In the genomic region with DNA sequence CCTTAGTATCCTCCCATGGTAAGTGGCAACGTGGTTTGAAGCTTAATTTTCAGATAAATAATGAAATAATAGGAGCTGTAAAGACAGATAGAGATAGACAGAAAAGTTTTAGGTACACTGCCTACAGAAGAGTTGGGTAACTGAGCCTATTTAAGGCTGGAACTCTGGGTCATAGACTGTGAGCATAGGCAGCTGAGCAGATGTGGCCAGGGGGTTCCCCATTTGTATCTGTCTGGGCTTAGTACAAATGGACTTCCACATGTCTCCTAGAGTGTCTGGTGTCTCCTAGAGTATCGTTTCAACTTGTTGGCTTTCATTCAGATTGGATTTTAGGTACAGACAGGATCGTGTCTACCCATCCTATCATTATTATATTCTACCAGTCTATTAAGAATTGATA, we compare ENCODE assay signal across 25 cellular contexts.
DNase-seq lines count a peak whose midpoint lies in the region; ATAC-seq and TF ChIP-seq lines count a peak whose summit lies in the region.
"Had no signal": no experiment of that assay in that cellular context is flagged by ENCODE, and none has a peak within 500 bp of the region (broad histone marks: within the 10 kb centered on the region; RNA-seq: fewer than 3 reads in every experiment).

No MANE protein-coding gene starts in this region.

- H3K27me3 Mint-ChIP-seq in activated B cell treated with CpG ODN at 0.5 μM for 24 hours (no peaks in the 10 kb centered on the region), memory B cell (peaks cover 3% of the 10 kb centered on the region)
- H3K27me3 Mint-ChIP-seq: CD4-positive, alpha-beta memory T cell; CD4-positive, CD25-positive, alpha-beta regulatory T cell; CD8-positive, alpha-beta memory T cell had no signal

- H2AFZ ChIP-seq in OCI-LY3 (ENCODE audit: low read depth, low read length) = peak overlapping the region; percentile 13; the same call in 1 of the 2 replicates

- H3K4me3 Mint-ChIP-seq in activated B cell treated with CpG ODN at 0.5 μM for 24 hours = no peak overlapping the region
- no peak overlapping the region for H3K4me3 Mint-ChIP-seq in memory B cell
- H3K4me3 Mint-ChIP-seq: CD14-positive monocyte; CD4-positive, alpha-beta memory T cell; CD4-positive, CD25-positive, alpha-beta regulatory T cell; CD8-positive, alpha-beta memory T cell had no signal

- no peak overlapping the region for H3K27ac Mint-ChIP-seq in activated B cell treated with CpG ODN at 0.5 μM for 24 hours
- no peak overlapping the region for H3K27ac Mint-ChIP-seq in memory B cell
- H3K27ac Mint-ChIP-seq: CD14-positive monocyte; CD4-positive, alpha-beta memory T cell; CD4-positive, CD25-positive, alpha-beta regulatory T cell; CD8-positive, alpha-beta memory T cell had no signal

- H3K9me3 ChIP-seq in OCI-LY3 (ENCODE audit: insufficient read depth, low read length) = no peaks in the 10 kb centered on the region
- H3K9me3 ChIP-seq: BE2C had no signal

- H3K9me3 Mint-ChIP-seq in activated B cell treated with CpG ODN at 0.5 μM for 24 hours (peaks cover 3% of the 10 kb centered on the region), memory B cell (peaks cover 10% of the 10 kb centered on the region)

- H3K36me3 Mint-ChIP-seq in activated B cell treated with CpG ODN at 0.5 μM for 24 hours (ENCODE audit: low read depth) (no peaks in the 10 kb centered on the region), memory B cell (peaks cover 3% of the 10 kb centered on the region)
- H3K36me3 Mint-ChIP-seq: CD14-positive monocyte; CD4-positive, alpha-beta memory T cell; CD4-positive, CD25-positive, alpha-beta regulatory T cell had no signal

- H4K20me1 ChIP-seq in OCI-LY3 (ENCODE audit: insufficient read depth, low read length) = no peaks in the 10 kb centered on the region
- H4K20me1 ChIP-seq: BLaER1 had no signal

- H3K27ac ChIP-seq in OCI-LY3 (ENCODE audit: low read length) = no peak overlapping the region
- H3K27ac ChIP-seq: BLaER1 had no signal

- no peak overlapping the region; the same call in 1 of the 2 replicates for H3K9ac ChIP-seq in OCI-LY3 (ENCODE audit: low read length)
- H3K9ac ChIP-seq: BLaER1 had no signal

- ATAC-seq in activated B cell treated with CpG ODN at 0.5 μM for 24 hours (ENCODE audit: low read depth) (peak; percentile 40), memory B cell (ENCODE audit: low read depth) (peak; percentile 78), GM21360 (IDR thresholded peaks at IDR 0.05; ENCODE audit: unreplicated experiment) (no peak)
- ATAC-seq: GM12878 had no signal

- H3K4me1 ChIP-seq in OCI-LY3 (ENCODE audit: low read length) = peaks cover 20% of the 10 kb centered on the region
- H3K4me1 ChIP-seq: BE2C, BLaER1 had no signal

- no peak overlapping the region for H3K4me3 ChIP-seq in OCI-LY3 (ENCODE audit: low read length)
- H3K4me3 ChIP-seq: BLaER1, GM12878 had no signal

- H3K27me3 ChIP-seq in OCI-LY3 (ENCODE audit: low read depth, low read length) = no peaks in the 10 kb centered on the region
- H3K27me3 ChIP-seq: BE2C, BLaER1 had no signal

- POLR2A ChIA-PET in activated B cell treated with CpG ODN at 0.5 μM for 24 hours (lab: Charles Lee) = interaction anchor here (0.5 kb wide), 1 partner anchor 328 kb away, joined by 3 read pairs; no protein-coding TSS in a partner anchor

- no peak for TF ChIP-seq CTCF in OCI-LY3 (IDR thresholded peaks at IDR 0.05; ENCODE audit: low read depth, low read length)
- TF ChIP-seq CTCF in activated B cell treated with CpG ODN at 0.5 μM for 24 hours (IDR thresholded peaks at IDR 0.05) = no peak

- intact Hi-C loops in activated B cell treated with CpG ODN at 0.5 μM for 24 hours (cut with micrococcal nuclease) = no loop called here

- H3K4me2 ChIP-seq in OCI-LY3 (ENCODE audit: low read length) = peak overlapping the region; percentile 43
- H3K4me2 ChIP-seq: BLaER1 had no signal

- DNase-seq in activated B cell treated with CpG ODN at 0.5 μM for 24 hours = no peak
- no peak for DNase-seq in memory B cell (ENCODE audit: low spot score in 2 of 2)
- DNase-seq in amygdala (lab: John Stamatoyannopoulos, UW) = no peak
- DNase-seq in islet precursor cell = no peak
- DNase-seq in stimulated activated naive CD4-positive, alpha-beta T cell (lab: John Stamatoyannopoulos, UW) = no peak
- DNase-seq: 8988T; ACHN; BE2C; C1 segment of cervical spinal cord; CD4-positive, alpha-beta memory T cell; CD4-positive, CD25-positive, alpha-beta regulatory T cell; CD8-positive, alpha-beta memory T cell; COR-L47; DMS 273 treated with DMSO at 0.1 percent for 48 hours; DMS153; DMS53; DMS79; DND-41; EL; GDM1 had no signal

- H3K36me3 ChIP-seq in OCI-LY3 (replicated peaks; ENCODE audit: low read depth, low read length) = no peaks in the 10 kb centered on the region
- H3K36me3 ChIP-seq: BE2C, BLaER1 had no signal

- no peaks in the 10 kb centered on the region for H3K79me2 ChIP-seq in OCI-LY3 (ENCODE audit: low read length)

- H3K4me1 Mint-ChIP-seq in activated B cell treated with CpG ODN at 0.5 μM for 24 hours (peaks cover 3% of the 10 kb centered on the region), memory B cell (peaks cover 18% of the 10 kb centered on the region)
- H3K4me1 Mint-ChIP-seq: CD14-positive monocyte; CD4-positive, alpha-beta memory T cell; CD4-positive, CD25-positive, alpha-beta regulatory T cell; CD8-positive, alpha-beta memory T cell had no signal

- CTCF ChIA-PET in activated B cell treated with CpG ODN at 0.5 μM for 24 hours (lab: Charles Lee) = no interaction called here
